14 cellular contexts compared by ENCODE assay signal in the genomic region with DNA sequence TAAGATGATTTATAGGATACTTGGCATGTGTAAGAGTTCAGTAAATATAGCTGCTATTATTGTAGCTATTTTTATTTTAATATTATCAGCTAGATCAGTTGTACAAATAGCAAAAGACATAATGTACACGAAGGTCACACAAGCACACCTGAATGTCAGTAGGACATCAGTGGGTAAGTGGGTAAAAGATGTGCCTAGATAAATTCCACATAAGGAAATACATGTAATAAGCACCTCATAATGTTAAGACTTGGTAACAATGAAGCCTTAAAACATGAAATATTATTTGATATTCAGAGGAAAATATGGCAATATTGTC. TPM values are rescaled to one million over a fixed set of nuclear protein-coding genes. Genes with fewer than 3 reads are reported as not detected.
A peak's percentile ranks its signal among the peaks of the same experiment; 100 is the strongest.
DNase-seq lines count a peak whose midpoint lies in the region; ATAC-seq and TF ChIP-seq lines count a peak whose summit lies in the region.
"Had no signal": no experiment of that assay in that cellular context is flagged by ENCODE, and none has a peak within 500 bp of the region (broad histone marks: within the 10 kb centered on the region; RNA-seq: fewer than 3 reads in every experiment).

No MANE protein-coding gene starts in this region.

- H3K4me3 ChIP-seq in Loucy (ENCODE audit: low read length, poor library complexity, severe bottlenecking) (no peak overlapping the region), colonic mucosa (no peak overlapping the region), neutrophil (ENCODE audit: low read depth in 1 of 2, low read length in 1 of 2) (peak overlapping the region in 1 of 2 experiments; percentile 41)

- H3K36me3 ChIP-seq in Loucy (ENCODE audit: insufficient read depth, low read length) (peaks cover 34% of the 10 kb centered on the region; the same call in 1 of the 2 replicates), colonic mucosa (no peaks in the 10 kb centered on the region), neutrophil (peaks cover 31% of the 10 kb centered on the region)

- H3K4me1 Mint-ChIP-seq in CD4-positive, alpha-beta T cell (ENCODE audit: low read depth): peaks cover 16% of the 10 kb centered on the region
- H3K4me1 Mint-ChIP-seq in osteocyte (ENCODE audit: unreplicated experiment): peaks cover 31% of the 10 kb centered on the region

- no peak overlapping the region for H3K27ac ChIP-seq in CD4-positive, alpha-beta T cell (ENCODE audit: low read depth, low read length)
- no peak overlapping the region for H3K27ac ChIP-seq in colonic mucosa
- H3K27ac ChIP-seq in neutrophil: peak overlapping the region; percentile 96

- no peaks in the 10 kb centered on the region for H3K27me3 Mint-ChIP-seq in CD4-positive, alpha-beta T cell
- no peaks in the 10 kb centered on the region for H3K27me3 Mint-ChIP-seq in osteocyte (ENCODE audit: unreplicated experiment)
- H3K27me3 Mint-ChIP-seq: activated naive CD4-positive, alpha-beta T cell treated with anti-CD3 and anti-CD28 coated beads, Interleukin-2, amount 50 U/mL, for 24 hours; activated T-cell treated with anti-CD3 and anti-CD28 coated beads, Interleukin-2, amount 50 U/mL, for 24 hours had no signal

- H3K4me1 ChIP-seq in Loucy (ENCODE audit: insufficient read depth, low read length, poor library complexity, severe bottlenecking) (peaks cover 52% of the 10 kb centered on the region), colonic mucosa (no peaks in the 10 kb centered on the region), neutrophil (ENCODE audit: control insufficient read depth in 1 of 2, insufficient read depth in 1 of 2, low read depth in 1 of 2, low read length in 1 of 2) (peaks cover 69 to 71% of the 10 kb centered on the region in 2 experiments)

- no peaks in the 10 kb centered on the region for H3K27me3 ChIP-seq in CD4-positive, alpha-beta T cell (ENCODE audit: control insufficient read depth, insufficient read depth, low read length)
- no peaks in the 10 kb centered on the region for H3K27me3 ChIP-seq in Loucy (ENCODE audit: insufficient read depth, low read length, poor library complexity, severe bottlenecking)
- no peaks in the 10 kb centered on the region for H3K27me3 ChIP-seq in colonic mucosa
- H3K27me3 ChIP-seq in neutrophil: no peaks in the 10 kb centered on the region

- POLR2A ChIA-PET in CD4-positive, alpha-beta T cell (lab: Charles Lee): interaction anchor here (0.5 to 1.8 kb wide), 6 partner anchors 38 to 225 kb away, joined by 3 to 12 read pairs (median 5); a partner anchor contains a TSS

- CTCF ChIA-PET in CD4-positive, alpha-beta T cell (lab: Charles Lee): interaction anchor here (0.5 to 1.9 kb wide), 23 partner anchors 10 to 225 kb away, joined by 3 to 18 read pairs (median 5); a partner anchor contains a TSS

- H3K4me2 ChIP-seq in Loucy (ENCODE audit: low read depth, low read length, poor library complexity, severe bottlenecking): peak overlapping the region; percentile 46

- H3K9me2 ChIP-seq in Loucy (replicated peaks; ENCODE audit: low read depth, low read length): no peaks in the 10 kb centered on the region

- TF ChIP-seq CTCF in CD4-positive, alpha-beta T cell (IDR thresholded peaks at IDR 0.05): peak; percentile 51
- no peak for TF ChIP-seq CTCF in Loucy (conservative IDR thresholded peaks at IDR 0.05; ENCODE audit: low read length)
- TF ChIP-seq CTCF in colonic mucosa (IDR thresholded peaks at IDR 0.05): peak; percentile 17
- no peak for TF ChIP-seq CTCF in neutrophil (IDR thresholded peaks at IDR 0.05)
- TF ChIP-seq CTCF in osteocyte (IDR thresholded peaks at IDR 0.05): no peak

- DNase-seq in CD4-positive, alpha-beta T cell: no peak
- DNase-seq in colonic mucosa: no peak
- DNase-seq in osteocyte (ENCODE audit: extremely low spot score, unreplicated experiment): no peak
- DNase-seq in NCI-H345 (lab: John Stamatoyannopoulos, UW): no peak
- DNase-seq in COLO829 (ENCODE audit: low spot score): no peak
- DNase-seq: DMS 273 treated with DMSO at 0.1 percent for 48 hours, NCI-H1694, SIG-M5 had no signal

- H3K27ac Mint-ChIP-seq in CD4-positive, alpha-beta T cell: no peak overlapping the region
- H3K27ac Mint-ChIP-seq in osteocyte (ENCODE audit: unreplicated experiment): no peak overlapping the region
- H3K27ac Mint-ChIP-seq: activated T-cell treated with anti-CD3 and anti-CD28 coated beads, Interleukin-2, amount 50 U/mL, for 24 hours; T-helper 1 cell treated with Interleukin-12 subunit alpha and Interleukin-12 subunit beta and Interleukin-4 antibody, amounts not matched to agents 30 μg/mL and 1 μg/mL, for 36 hours had no signal

- no peak overlapping the region for H3K9ac ChIP-seq in Loucy (ENCODE audit: low read depth, low read length, poor library complexity, severe bottlenecking)
- H3K9ac ChIP-seq in colonic mucosa (ENCODE audit: low read depth in 2 of 2, low read length in 2 of 2): no peak overlapping the region

- H3K9me3 ChIP-seq in CD4-positive, alpha-beta T cell (ENCODE audit: control insufficient read depth, low read length): no peaks in the 10 kb centered on the region
- H3K9me3 ChIP-seq in Loucy (ENCODE audit: insufficient read depth, low read depth, low read length) (no peaks in the 10 kb centered on the region), colonic mucosa (no peaks in the 10 kb centered on the region), neutrophil (no peaks in the 10 kb centered on the region)

- no peaks in the 10 kb centered on the region for H3K9me3 Mint-ChIP-seq in CD4-positive, alpha-beta T cell
- no peaks in the 10 kb centered on the region for H3K9me3 Mint-ChIP-seq in osteocyte (ENCODE audit: unreplicated experiment)
- H3K9me3 Mint-ChIP-seq: activated naive CD4-positive, alpha-beta T cell treated with anti-CD3 and anti-CD28 coated beads, Interleukin-2, amount 50 U/mL, for 24 hours; activated T-cell treated with anti-CD3 and anti-CD28 coated beads, Interleukin-2, amount 50 U/mL, for 24 hours; T-helper 1 cell treated with Interleukin-12 subunit alpha and Interleukin-12 subunit beta and Interleukin-4 antibody, amounts not matched to agents 30 μg/mL and 1 μg/mL, for 36 hours had no signal

- H3F3A ChIP-seq in Loucy (ENCODE audit: low read depth): peaks cover 9% of the 10 kb centered on the region; the same call in 1 of the 2 replicates

- no peak for ATAC-seq in CD4-positive, alpha-beta T cell (ENCODE audit: poor library complexity)
- ATAC-seq in GM21529 (IDR thresholded peaks at IDR 0.05; ENCODE audit: unreplicated experiment): no peak

- no peak overlapping the region for H2AFZ ChIP-seq in Loucy (ENCODE audit: low read length)

- H3K4me3 Mint-ChIP-seq in CD4-positive, alpha-beta T cell: no peak overlapping the region
- H3K4me3 Mint-ChIP-seq in osteocyte (ENCODE audit: unreplicated experiment): no peak overlapping the region
- H3K4me3 Mint-ChIP-seq: activated naive CD4-positive, alpha-beta T cell treated with anti-CD3 and anti-CD28 coated beads, Interleukin-2, amount 50 U/mL, for 24 hours; activated T-cell treated with anti-CD3 and anti-CD28 coated beads, Interleukin-2, amount 50 U/mL, for 24 hours; T-helper 1 cell treated with Interleukin-12 subunit alpha and Interleukin-12 subunit beta and Interleukin-4 antibody, amounts not matched to agents 30 μg/mL and 1 μg/mL, for 36 hours had no signal

- peaks cover 40% of the 10 kb centered on the region for H3K36me3 Mint-ChIP-seq in CD4-positive, alpha-beta T cell (ENCODE audit: low read depth)
- peaks cover 33% of the 10 kb centered on the region for H3K36me3 Mint-ChIP-seq in osteocyte (ENCODE audit: unreplicated experiment)

- H4K20me1 ChIP-seq in Loucy (ENCODE audit: insufficient read depth, low read length, poor library complexity, severe bottlenecking): no peaks in the 10 kb centered on the region

- no peaks in the 10 kb centered on the region for H3K79me2 ChIP-seq in Loucy (ENCODE audit: insufficient read depth, low read length)

- intact Hi-C loops in CD4-positive, alpha-beta T cell (cut with DNase I, micrococcal nuclease): loop anchor here (1.0 to 5.0 kb wide), 6 partner anchors 37 to 235 kb away; a partner anchor contains a TSS
- intact Hi-C loops in colonic mucosa (cut with DNase I): loop anchor here (5.0 kb wide), 1 partner anchor 72 kb away; no protein-coding TSS in a partner anchor

RNA-seq across cellular contexts. Expression of a gene that starts 41.5 kb away (rescaled TPM):
- total RNA-seq in CD4-positive, alpha-beta T cell: 10 to 100 TPM; 36.0 to 39.2 TPM
- 10 to 100 TPM; 71.5 to 86.7 TPM for total RNA-seq in colonic mucosa
- total RNA-seq in osteocyte: 85.7 and 92.2 TPM in 2 replicates

Comparison
In these comparisons a context has a peak if more than half of its experiments do, and no peak if none do; other contexts are left out.
1. CTCF ChIP-seq: peak in CD4-positive, alpha-beta T cell (single experiment) and colonic mucosa (single experiment); none in Loucy (single experiment), neutrophil (single experiment) and osteocyte (single experiment).